ENCODE assay signal across 1 cellular context in the genomic region with DNA sequence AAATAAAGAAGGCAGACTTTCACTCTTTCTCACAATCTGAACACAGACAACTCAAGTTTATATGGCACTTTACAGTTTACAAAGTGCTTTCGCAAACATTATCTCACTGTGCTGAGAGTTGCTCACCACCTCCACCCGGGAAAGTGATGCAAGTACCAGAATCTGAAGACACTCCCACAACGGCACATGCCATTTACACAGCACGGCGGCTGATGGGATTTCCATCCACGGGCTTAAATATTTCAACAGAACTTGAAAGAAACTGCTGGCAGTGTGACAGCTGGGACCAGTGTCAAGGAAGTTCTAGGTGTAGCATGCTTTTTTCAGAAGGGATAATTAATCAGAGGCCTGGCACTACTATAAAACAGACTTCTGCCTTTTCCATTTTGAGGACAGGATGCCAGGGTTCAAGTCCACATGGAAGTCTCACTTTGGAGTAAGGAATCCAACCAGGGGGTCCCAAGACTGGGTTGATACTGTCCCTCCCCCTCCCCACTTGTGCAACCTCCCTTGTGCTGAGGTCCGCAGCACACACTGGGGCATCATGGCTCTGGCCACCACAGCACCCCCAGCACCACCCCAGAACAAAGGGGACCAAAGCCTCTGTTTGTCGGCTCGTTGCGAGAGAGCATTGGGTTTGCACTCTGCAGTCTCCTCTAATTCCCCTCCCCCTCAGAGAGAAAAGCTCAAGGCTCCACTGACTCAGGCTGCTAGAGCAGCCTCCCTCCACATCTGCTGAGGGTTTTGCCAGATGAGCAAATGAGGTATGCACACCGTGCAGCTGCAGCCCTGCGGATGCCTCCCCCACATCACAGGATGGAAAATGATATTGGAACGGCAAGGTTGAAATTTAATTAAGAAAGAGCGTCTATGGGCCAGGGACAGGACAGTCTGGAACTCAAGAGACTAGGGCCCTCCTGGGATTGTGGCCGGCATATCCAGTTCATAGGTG.
TF ChIP-seq lines count a peak whose summit lies in the region.

No MANE protein-coding gene starts in this region.

TF ChIP-seq in K562, 482 proteins besides CTCF, POLR2A, EP300 and RAD21 (continued from another document and continues in another):
- TF ChIP-seq, protein P1, sequence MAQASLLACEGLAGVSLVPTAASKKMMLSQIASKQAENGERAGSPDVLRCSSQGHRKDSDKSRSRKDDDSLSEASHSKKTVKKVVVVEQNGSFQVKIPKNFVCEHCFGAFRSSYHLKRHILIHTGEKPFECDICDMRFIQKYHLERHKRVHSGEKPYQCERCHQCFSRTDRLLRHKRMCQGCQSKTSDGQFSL (CRISPR knock-in tag; IDR thresholded peaks at IDR 0.05), result peak; percentile 44; the same call in 1 of the 2 replicates
- TF ChIP-seq, protein P1 (tag; IDR thresholded peaks at IDR 0.05), result no peak
- TF ChIP-seq, protein P2, sequence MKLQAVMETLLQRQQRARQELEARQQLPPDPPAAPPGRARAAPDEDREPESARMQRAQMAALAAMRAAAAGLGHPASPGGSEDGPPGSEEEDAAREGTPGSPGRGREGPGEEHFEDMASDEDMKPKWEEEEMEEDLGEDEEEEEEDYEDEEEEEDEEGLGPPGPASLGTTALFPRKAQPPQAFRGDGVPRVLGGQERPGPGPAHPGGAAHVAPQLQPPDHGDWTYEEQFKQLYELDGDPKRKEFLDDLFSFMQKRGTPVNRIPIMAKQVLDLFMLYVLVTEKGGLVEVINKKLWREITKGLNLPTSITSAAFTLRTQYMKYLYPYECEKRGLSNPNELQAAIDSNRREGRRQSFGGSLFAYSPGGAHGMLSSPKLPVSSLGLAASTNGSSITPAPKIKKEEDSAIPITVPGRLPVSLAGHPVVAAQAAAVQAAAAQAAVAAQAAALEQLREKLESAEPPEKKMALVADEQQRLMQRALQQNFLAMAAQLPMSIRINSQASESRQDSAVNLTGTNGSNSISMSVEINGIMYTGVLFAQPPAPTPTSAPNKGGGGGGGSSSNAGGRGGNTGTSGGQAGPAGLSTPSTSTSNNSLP (IDR thresholded peaks at IDR 0.05; ENCODE audit: borderline replicate concordance, low read depth, low read length), result peak; percentile 61; the same call in 1 of the 2 replicates
- peak in 1 of 2 experiments; percentile 52; a peak in 1 of 3 replicates for TF ChIP-seq CBX3 (IDR thresholded peaks at IDR 0.05; ENCODE audit: borderline replicate concordance in 1 of 2, low read length in 2 of 2)
- TF ChIP-seq, protein P3, sequence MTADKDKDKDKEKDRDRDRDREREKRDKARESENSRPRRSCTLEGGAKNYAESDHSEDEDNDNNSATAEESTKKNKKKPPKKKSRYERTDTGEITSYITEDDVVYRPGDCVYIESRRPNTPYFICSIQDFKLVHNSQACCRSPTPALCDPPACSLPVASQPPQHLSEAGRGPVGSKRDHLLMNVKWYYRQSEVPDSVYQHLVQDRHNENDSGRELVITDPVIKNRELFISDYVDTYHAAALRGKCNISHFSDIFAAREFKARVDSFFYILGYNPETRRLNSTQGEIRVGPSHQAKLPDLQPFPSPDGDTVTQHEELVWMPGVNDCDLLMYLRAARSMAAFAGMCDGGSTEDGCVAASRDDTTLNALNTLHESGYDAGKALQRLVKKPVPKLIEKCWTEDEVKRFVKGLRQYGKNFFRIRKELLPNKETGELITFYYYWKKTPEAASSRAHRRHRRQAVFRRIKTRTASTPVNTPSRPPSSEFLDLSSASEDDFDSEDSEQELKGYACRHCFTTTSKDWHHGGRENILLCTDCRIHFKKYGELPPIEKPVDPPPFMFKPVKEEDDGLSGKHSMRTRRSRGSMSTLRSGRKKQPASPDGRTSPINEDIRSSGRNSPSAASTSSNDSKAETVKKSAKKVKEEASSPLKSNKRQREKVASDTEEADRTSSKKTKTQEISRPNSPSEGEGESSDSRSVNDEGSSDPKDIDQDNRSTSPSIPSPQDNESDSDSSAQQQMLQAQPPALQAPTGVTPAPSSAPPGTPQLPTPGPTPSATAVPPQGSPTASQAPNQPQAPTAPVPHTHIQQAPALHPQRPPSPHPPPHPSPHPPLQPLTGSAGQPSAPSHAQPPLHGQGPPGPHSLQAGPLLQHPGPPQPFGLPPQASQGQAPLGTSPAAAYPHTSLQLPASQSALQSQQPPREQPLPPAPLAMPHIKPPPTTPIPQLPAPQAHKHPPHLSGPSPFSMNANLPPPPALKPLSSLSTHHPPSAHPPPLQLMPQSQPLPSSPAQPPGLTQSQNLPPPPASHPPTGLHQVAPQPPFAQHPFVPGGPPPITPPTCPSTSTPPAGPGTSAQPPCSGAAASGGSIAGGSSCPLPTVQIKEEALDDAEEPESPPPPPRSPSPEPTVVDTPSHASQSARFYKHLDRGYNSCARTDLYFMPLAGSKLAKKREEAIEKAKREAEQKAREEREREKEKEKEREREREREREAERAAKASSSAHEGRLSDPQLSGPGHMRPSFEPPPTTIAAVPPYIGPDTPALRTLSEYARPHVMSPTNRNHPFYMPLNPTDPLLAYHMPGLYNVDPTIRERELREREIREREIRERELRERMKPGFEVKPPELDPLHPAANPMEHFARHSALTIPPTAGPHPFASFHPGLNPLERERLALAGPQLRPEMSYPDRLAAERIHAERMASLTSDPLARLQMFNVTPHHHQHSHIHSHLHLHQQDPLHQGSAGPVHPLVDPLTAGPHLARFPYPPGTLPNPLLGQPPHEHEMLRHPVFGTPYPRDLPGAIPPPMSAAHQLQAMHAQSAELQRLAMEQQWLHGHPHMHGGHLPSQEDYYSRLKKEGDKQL (CRISPR knock-in tag; IDR thresholded peaks at IDR 0.05; ENCODE audit: borderline replicate concordance), result no peak
- TF ChIP-seq, protein P4, sequence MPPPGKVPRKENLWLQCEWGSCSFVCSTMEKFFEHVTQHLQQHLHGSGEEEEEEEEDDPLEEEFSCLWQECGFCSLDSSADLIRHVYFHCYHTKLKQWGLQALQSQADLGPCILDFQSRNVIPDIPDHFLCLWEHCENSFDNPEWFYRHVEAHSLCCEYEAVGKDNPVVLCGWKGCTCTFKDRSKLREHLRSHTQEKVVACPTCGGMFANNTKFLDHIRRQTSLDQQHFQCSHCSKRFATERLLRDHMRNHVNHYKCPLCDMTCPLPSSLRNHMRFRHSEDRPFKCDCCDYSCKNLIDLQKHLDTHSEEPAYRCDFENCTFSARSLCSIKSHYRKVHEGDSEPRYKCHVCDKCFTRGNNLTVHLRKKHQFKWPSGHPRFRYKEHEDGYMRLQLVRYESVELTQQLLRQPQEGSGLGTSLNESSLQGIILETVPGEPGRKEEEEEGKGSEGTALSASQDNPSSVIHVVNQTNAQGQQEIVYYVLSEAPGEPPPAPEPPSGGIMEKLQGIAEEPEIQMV (tag; conservative IDR thresholded peaks at IDR 0.05; ENCODE audit: low read depth), result 0 out of 2 replicates have a peak, but pooled peaks have one; percentile 21
- TF ChIP-seq XRCC3 (IDR thresholded peaks at IDR 0.05), result no peak
- TF ChIP-seq CTBP1 (IDR thresholded peaks at IDR 0.05; ENCODE audit: borderline replicate concordance), result peak; percentile 38
- TF ChIP-seq, protein P5, sequence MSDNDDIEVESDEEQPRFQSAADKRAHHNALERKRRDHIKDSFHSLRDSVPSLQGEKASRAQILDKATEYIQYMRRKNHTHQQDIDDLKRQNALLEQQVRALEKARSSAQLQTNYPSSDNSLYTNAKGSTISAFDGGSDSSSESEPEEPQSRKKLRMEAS (CRISPR knock-in tag; IDR thresholded peaks at IDR 0.05), result peak; percentile 34; the same call in 1 of the 2 replicates
- TF ChIP-seq HDAC1 (IDR thresholded peaks at IDR 0.05), result peak in 1 of 2 experiments; percentile 70; a peak in 1 of 4 replicates
- peak; percentile 45; the same call in 1 of the 2 replicates for TF ChIP-seq STAT5A (IDR thresholded peaks at IDR 0.05; ENCODE audit: borderline replicate concordance, low read length)
- no peak for TF ChIP-seq SMAD2 (IDR thresholded peaks at IDR 0.05; ENCODE audit: low read depth, low read length)
- peak in 1 of 3 experiments; percentile 15 for TF ChIP-seq YY1 (IDR thresholded peaks at IDR 0.05; ENCODE audit: borderline replicate concordance in 1 of 3, control insufficient read depth in 1 of 3, extremely low read depth in 1 of 3, insufficient read depth in 3 of 3, insufficient read length in 1 of 3, insufficient replicate concordance in 2 of 3, low read depth in 1 of 3, low read length in 2 of 3)
- no peak for TF ChIP-seq RBM39 (optimal IDR thresholded peaks at IDR 0.05; ENCODE audit: low read depth, low read length)
- peak; percentile 46; the same call in 1 of the 2 replicates for TF ChIP-seq FOXJ2 (tag; IDR thresholded peaks at IDR 0.05)
- TF ChIP-seq RBM25 (IDR thresholded peaks at IDR 0.05; ENCODE audit: low read depth, low read length, severe bottlenecking), result no peak
- TF ChIP-seq, protein P6, sequence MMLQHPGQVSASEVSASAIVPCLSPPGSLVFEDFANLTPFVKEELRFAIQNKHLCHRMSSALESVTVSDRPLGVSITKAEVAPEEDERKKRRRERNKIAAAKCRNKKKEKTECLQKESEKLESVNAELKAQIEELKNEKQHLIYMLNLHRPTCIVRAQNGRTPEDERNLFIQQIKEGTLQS (IDR thresholded peaks at IDR 0.05), result peak; percentile 89
- TF ChIP-seq, protein P6 (CRISPR knock-in tag; conservative IDR thresholded peaks at IDR 0.05), result no peak
- TF ChIP-seq ZEB2 (IDR thresholded peaks at IDR 0.05), result peak; percentile 33; the same call in 1 of the 2 replicates
- no peak for TF ChIP-seq SIN3A (IDR thresholded peaks at IDR 0.05; ENCODE audit: borderline replicate concordance in 2 of 2, control insufficient read depth in 1 of 2, low read depth in 2 of 2, low read length in 2 of 2)
- peak; percentile 56; the same call in 1 of the 2 replicates for TF ChIP-seq JUN (IDR thresholded peaks at IDR 0.05; ENCODE audit: borderline replicate concordance, low read depth, low read length)
- no peak for TF ChIP-seq JUN (CRISPR knock-in tag; IDR thresholded peaks at IDR 0.05; ENCODE audit: borderline replicate concordance)
- TF ChIP-seq ZNF766 (CRISPR knock-in tag; conservative IDR thresholded peaks at IDR 0.05), result 0 out of 2 replicates have a peak, but pooled peaks have one; percentile 57
- TF ChIP-seq, protein P7, sequence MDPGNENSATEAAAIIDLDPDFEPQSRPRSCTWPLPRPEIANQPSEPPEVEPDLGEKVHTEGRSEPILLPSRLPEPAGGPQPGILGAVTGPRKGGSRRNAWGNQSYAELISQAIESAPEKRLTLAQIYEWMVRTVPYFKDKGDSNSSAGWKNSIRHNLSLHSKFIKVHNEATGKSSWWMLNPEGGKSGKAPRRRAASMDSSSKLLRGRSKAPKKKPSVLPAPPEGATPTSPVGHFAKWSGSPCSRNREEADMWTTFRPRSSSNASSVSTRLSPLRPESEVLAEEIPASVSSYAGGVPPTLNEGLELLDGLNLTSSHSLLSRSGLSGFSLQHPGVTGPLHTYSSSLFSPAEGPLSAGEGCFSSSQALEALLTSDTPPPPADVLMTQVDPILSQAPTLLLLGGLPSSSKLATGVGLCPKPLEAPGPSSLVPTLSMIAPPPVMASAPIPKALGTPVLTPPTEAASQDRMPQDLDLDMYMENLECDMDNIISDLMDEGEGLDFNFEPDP (CRISPR knock-in tag; IDR thresholded peaks at IDR 0.05), result no peak
- peak; percentile 42 for TF ChIP-seq DPF2 (IDR thresholded peaks at IDR 0.05)
- peak; percentile 33; the same call in 1 of the 2 replicates for TF ChIP-seq RBFOX2 (IDR thresholded peaks at IDR 0.05; ENCODE audit: low read depth, low read length)
- no peak for TF ChIP-seq HMG20A (CRISPR knock-in tag; conservative IDR thresholded peaks at IDR 0.05)
- TF ChIP-seq EWSR1 (IDR thresholded peaks at IDR 0.05; ENCODE audit: borderline replicate concordance, low read depth, partially characterized antibody), result no peak
- TF ChIP-seq XRCC4 (IDR thresholded peaks at IDR 0.05; ENCODE audit: extremely low read depth, insufficient read depth, insufficient read length), result no peak
- peak; percentile 48; the same call in 1 of the 2 replicates for TF ChIP-seq MYC (IDR thresholded peaks at IDR 0.05; ENCODE audit: low read depth, low read length)
- TF ChIP-seq MYC (CRISPR knock-in tag; IDR thresholded peaks at IDR 0.05; ENCODE audit: borderline replicate concordance, low read depth), result no peak
- TF ChIP-seq TEAD4 (IDR thresholded peaks at IDR 0.05; ENCODE audit: low read length), result peak; percentile 77
- no peak for TF ChIP-seq TEAD4 (CRISPR knock-in tag; IDR thresholded peaks at IDR 0.05; ENCODE audit: borderline replicate concordance)
